ENCODE assay signal across 9 cellular contexts in the genomic region with DNA sequence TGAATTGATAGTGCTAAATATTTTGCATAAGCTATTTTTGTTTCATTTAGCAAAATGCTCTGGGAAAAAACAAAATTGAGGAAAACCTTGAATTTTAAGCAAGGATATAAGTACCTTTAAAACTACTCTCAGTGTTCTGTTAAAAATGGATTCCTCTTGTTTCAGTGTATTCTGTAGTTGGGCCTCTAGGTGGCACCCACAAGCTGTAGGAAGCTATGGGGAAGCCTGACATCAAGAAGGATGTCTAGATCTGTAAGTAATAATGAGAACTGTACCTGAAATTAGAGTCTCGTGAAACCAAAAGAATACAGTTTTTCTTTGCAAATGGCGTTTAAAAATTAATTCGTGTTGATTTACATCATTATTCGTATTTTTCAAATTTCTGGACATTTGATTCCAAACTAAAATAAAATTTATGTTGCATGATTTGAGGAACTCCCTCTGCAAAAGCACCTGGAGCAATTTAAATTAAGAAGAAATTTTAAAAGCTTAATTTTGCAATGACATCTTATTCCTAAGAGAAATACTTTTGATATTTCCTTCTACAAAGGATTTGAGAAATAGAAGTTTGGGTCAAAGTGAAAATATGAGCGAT. TPM values are rescaled to one million over a fixed set of nuclear protein-coding genes. Genes with fewer than 3 reads are reported as not detected.
DNase-seq lines count a peak whose midpoint lies in the region; ATAC-seq and TF ChIP-seq lines count a peak whose summit lies in the region.
"Had no signal": no experiment of that assay in that cellular context is flagged by ENCODE, and none has a peak within 500 bp of the region (broad histone marks: within the 10 kb centered on the region; RNA-seq: fewer than 3 reads in every experiment).

No MANE protein-coding gene starts in this region.

- H3K4me1 ChIP-seq in BE2C, result no peaks in the 10 kb centered on the region

- H3K36me3 Mint-ChIP-seq in memory B cell, result no peaks in the 10 kb centered on the region
- H3K36me3 Mint-ChIP-seq in stimulated activated effector memory CD8-positive, alpha-beta T cell treated with anti-CD3 and anti-CD28 coated beads, Interleukin-12 subunit alpha, Interleukin-12 subunit beta, amount 100 ng/mL, for 72 hours, result no peaks in the 10 kb centered on the region

- H3K9me3 Mint-ChIP-seq in memory B cell, result no peaks in the 10 kb centered on the region
- no peaks in the 10 kb centered on the region for H3K9me3 Mint-ChIP-seq in stimulated activated effector memory CD8-positive, alpha-beta T cell treated with anti-CD3 and anti-CD28 coated beads, Interleukin-12 subunit alpha, Interleukin-12 subunit beta, amount 100 ng/mL, for 72 hours

- H3K27me3 Mint-ChIP-seq in memory B cell, result no peaks in the 10 kb centered on the region

- H3K36me3 ChIP-seq in BE2C, result no peaks in the 10 kb centered on the region

- H3K4me3 ChIP-seq in BE2C (ENCODE audit: low read depth, low read length), result no peak overlapping the region

- no peak overlapping the region for H3K27ac Mint-ChIP-seq in memory B cell
- H3K27ac Mint-ChIP-seq in stimulated activated effector memory CD8-positive, alpha-beta T cell treated with anti-CD3 and anti-CD28 coated beads, Interleukin-12 subunit alpha, Interleukin-12 subunit beta, amount 100 ng/mL, for 72 hours, result no peak overlapping the region

- DNase-seq in BE2C (peak; percentile 59), NCI-H2029 treated with DMSO at 0.1 percent for 48 hours (lab: John Stamatoyannopoulos, UW) (peak; percentile 40), dermis microvascular lymphatic vessel endothelial cell (ENCODE audit: low read depth in 2 of 2) (peak; percentile 29 to 57), memory B cell (ENCODE audit: low spot score in 2 of 2) (peak; percentile 32 to 35)
- DNase-seq in activated CD4-positive, alpha-beta T cell treated with anti-CD3 and anti-CD28 coated beads for 1 hour, result peak; percentile 19
- peak; percentile 22 to 60 for DNase-seq in stimulated activated effector memory CD8-positive, alpha-beta T cell treated with anti-CD3 and anti-CD28 coated beads, Interleukin-12 subunit alpha, Interleukin-12 subunit beta, amount 100 ng/mL, for 72 hours (ENCODE audit: low spot score in 2 of 2)

- H3K4me3 Mint-ChIP-seq in memory B cell, result no peak overlapping the region
- H3K4me3 Mint-ChIP-seq in stimulated activated effector memory CD8-positive, alpha-beta T cell treated with anti-CD3 and anti-CD28 coated beads, Interleukin-12 subunit alpha, Interleukin-12 subunit beta, amount 100 ng/mL, for 72 hours, result no peak overlapping the region

- H3K4me1 Mint-ChIP-seq in memory B cell, result peaks cover 3% of the 10 kb centered on the region
- peaks cover 5% of the 10 kb centered on the region for H3K4me1 Mint-ChIP-seq in stimulated activated effector memory CD8-positive, alpha-beta T cell treated with anti-CD3 and anti-CD28 coated beads, Interleukin-12 subunit alpha, Interleukin-12 subunit beta, amount 100 ng/mL, for 72 hours

- ATAC-seq in GM18858 (IDR thresholded peaks at IDR 0.05; ENCODE audit: unreplicated experiment), result peak; percentile 91
- peak; percentile 92 for ATAC-seq in HG03039 (IDR thresholded peaks at IDR 0.05; ENCODE audit: unreplicated experiment)
- ATAC-seq in memory B cell (ENCODE audit: low read depth), result peak; percentile 81
- ATAC-seq in stimulated activated effector memory CD8-positive, alpha-beta T cell treated with anti-CD3 and anti-CD28 coated beads, Interleukin-12 subunit alpha, Interleukin-12 subunit beta, amount 100 ng/mL, for 72 hours, result peak; percentile 80

- peak; percentile 93 for TF ChIP-seq CTCF in BE2C (IDR thresholded peaks at IDR 0.05; ENCODE audit: low read depth, low read length)

- H3K27me3 ChIP-seq in BE2C, result no peaks in the 10 kb centered on the region

- no peaks in the 10 kb centered on the region for H3K9me3 ChIP-seq in BE2C

RNA-seq across cellular contexts. Expression of a gene that starts 51.2 kb away (rescaled TPM):
- polyA plus RNA-seq in BE2C (2012; ENCODE audit: insufficient read depth, insufficient read length, low read depth), result not detected
- not detected in 2 replicates for total RNA-seq in dermis microvascular lymphatic vessel endothelial cell
- total RNA-seq: T-helper 2 cell treated with Interferon-gamma antibody and Interleukin-4, amounts not matched to agents 100 ng/mL and 5 ng/mL, for 36 hours had no signal
